8 cellular contexts compared by ENCODE assay signal in genomic region chr1:109193653-109194590, GRCh38. TPM values are rescaled to one million over a fixed set of nuclear protein-coding genes. Genes with fewer than 3 reads are reported as not detected.
A peak's percentile ranks its signal among the peaks of the same experiment; 100 is the strongest.
DNase-seq lines count a peak whose midpoint lies in the region; ATAC-seq and TF ChIP-seq lines count a peak whose summit lies in the region.

No MANE protein-coding gene starts in this region.

- no peaks in the 10 kb centered on the region for H3K9me3 ChIP-seq in ascending aorta

- H3K4me2 ChIP-seq in GM23338: no peak overlapping the region

- H3K36me3 ChIP-seq in GM23338 (ENCODE audit: insufficient read depth): no peaks in the 10 kb centered on the region
- no peaks in the 10 kb centered on the region for H3K36me3 ChIP-seq in ascending aorta

- no peak overlapping the region for H3K27ac ChIP-seq in GM23338 (ENCODE audit: low read depth)
- no peak overlapping the region for H3K27ac ChIP-seq in ascending aorta

- H3K27ac Mint-ChIP-seq in Calu3 (ENCODE audit: unreplicated experiment): no peak overlapping the region
- H3K27ac Mint-ChIP-seq in GM23338: no peak overlapping the region

- CTCF ChIA-PET in Calu3 (lab: Charles Lee): interaction anchor here (0.6 to 1.5 kb wide), 3 partner anchors 92 to 187 kb away, joined by 3 to 5 read pairs (median 4); no protein-coding TSS in a partner anchor

- no peaks in the 10 kb centered on the region for H3K9me2 ChIP-seq in GM23338 (ENCODE audit: insufficient read depth)

- H2AFZ ChIP-seq in GM23338: 0 out of 2 replicates have a peak overlapping the region, but pooled peaks have one; percentile 14

- no peaks in the 10 kb centered on the region for H3K27me3 Mint-ChIP-seq in Calu3 (ENCODE audit: unreplicated experiment)
- H3K27me3 Mint-ChIP-seq in GM23338 (ENCODE audit: insufficient read depth, low read depth, poor library complexity): peaks cover 4% of the 10 kb centered on the region
- no peaks in the 10 kb centered on the region for H3K27me3 Mint-ChIP-seq in activated T-cell treated with anti-CD3 and anti-CD28 coated beads, Interleukin-2, amount 50 U/mL, for 4 hours (ENCODE audit: low read depth)

- no peaks in the 10 kb centered on the region for H3K9me3 Mint-ChIP-seq in Calu3 (ENCODE audit: low read depth, unreplicated experiment)
- H3K9me3 Mint-ChIP-seq in GM23338: no peaks in the 10 kb centered on the region
- H3K9me3 Mint-ChIP-seq in activated T-cell treated with anti-CD3 and anti-CD28 coated beads, Interleukin-2, amount 50 U/mL, for 4 hours: no peaks in the 10 kb centered on the region

- ATAC-seq in GM23338: peak; percentile 69
- ATAC-seq in activated T-cell treated with anti-CD3 and anti-CD28 coated beads, Interleukin-2, amount 50 U/mL, for 4 hours: peak; percentile 55 to 59
- no peak for ATAC-seq in HG03439 (IDR thresholded peaks at IDR 0.05; ENCODE audit: unreplicated experiment)

- H3K4me3 ChIP-seq in GM23338 (no peak overlapping the region), ascending aorta (no peak overlapping the region)

- intact Hi-C loops in Calu3 (cut with micrococcal nuclease; ENCODE audit: unreplicated experiment) (loop anchor here (5.0 to 10.0 kb wide), 3 partner anchors 37 to 201 kb away; partner anchors contain the start of genes ELAPOR1 and SORT1), ascending aorta (cut with DNase I) (no loop called here)

- H3K4me1 ChIP-seq in GM23338 (ENCODE audit: insufficient read depth): no peaks in the 10 kb centered on the region
- H3K4me1 ChIP-seq in ascending aorta: peaks cover 3 to 11% of the 10 kb centered on the region in 2 donors

- no peaks in the 10 kb centered on the region for H3F3A ChIP-seq in GM23338 (replicated peaks; ENCODE audit: low read depth)

- peak; percentile 72 for TF ChIP-seq CTCF in Calu3 (IDR thresholded peaks at IDR 0.05; ENCODE audit: unreplicated experiment)
- peak; percentile 86 to 88 for TF ChIP-seq CTCF in GM23338 (conservative IDR thresholded peaks at IDR 0.05; ENCODE audit: low read depth in 2 of 2)
- no peak for TF ChIP-seq CTCF in ascending aorta (IDR thresholded peaks at IDR 0.05)

- H3K4me1 Mint-ChIP-seq in Calu3 (ENCODE audit: low read depth, unreplicated experiment) (peaks cover 18% of the 10 kb centered on the region), GM23338 (peaks cover 6% of the 10 kb centered on the region)
- peaks cover under 1% of the 10 kb centered on the region for H3K4me1 Mint-ChIP-seq in activated T-cell treated with anti-CD3 and anti-CD28 coated beads, Interleukin-2, amount 50 U/mL, for 4 hours (ENCODE audit: low read depth)

- H3K4me3 Mint-ChIP-seq in Calu3 (ENCODE audit: low read depth, unreplicated experiment): no peak overlapping the region
- H3K4me3 Mint-ChIP-seq in GM23338: no peak overlapping the region
- H3K4me3 Mint-ChIP-seq in activated T-cell treated with anti-CD3 and anti-CD28 coated beads, Interleukin-2, amount 50 U/mL, for 4 hours: no peak overlapping the region

- H3K79me2 ChIP-seq in GM23338 (replicated peaks; ENCODE audit: insufficient read depth): no peaks in the 10 kb centered on the region

- H3K36me3 Mint-ChIP-seq in Calu3 (ENCODE audit: insufficient read depth, unreplicated experiment) (no peaks in the 10 kb centered on the region), GM23338 (ENCODE audit: low read depth) (no peaks in the 10 kb centered on the region)
- peaks cover 11% of the 10 kb centered on the region for H3K36me3 Mint-ChIP-seq in activated T-cell treated with anti-CD3 and anti-CD28 coated beads, Interleukin-2, amount 50 U/mL, for 4 hours (ENCODE audit: insufficient read depth)

- peak; percentile 74 for DNase-seq in Calu3
- peak; percentile 69 for DNase-seq in GM23338 (ENCODE audit: low spot score)
- DNase-seq in NOMO-1 treated with dmso at 0.1 percent for 144 hours (lab: John Stamatoyannopoulos, UW; ENCODE audit: unreplicated experiment): peak; percentile 25
- DNase-seq in activated T-cell treated with anti-CD3 and anti-CD28 coated beads, Interleukin-2, amount 50 U/mL, for 4 hours: peak; percentile 45
- peak; percentile 41 for DNase-seq in hepatic stellate cell (ENCODE audit: low spot score)
- DNase-seq in stimulated activated CD4-positive, alpha-beta T cell treated with anti-CD3 and anti-CD28 coated beads, Interleukin-2, amount 100 ng/mL, for 4 hours (ENCODE audit: low read depth): peak; percentile 16
- no peak for DNase-seq in ascending aorta (ENCODE audit: low spot score in 2 of 2)

- H4K20me1 ChIP-seq in GM23338 (replicated peaks; ENCODE audit: insufficient read depth): no peaks in the 10 kb centered on the region

- H3K27me3 ChIP-seq in GM23338 (ENCODE audit: insufficient read depth) (no peaks in the 10 kb centered on the region), ascending aorta (no peaks in the 10 kb centered on the region)

- BruUV-seq in Calu3 (replicated peaks; lab: Mats Ljungman, UMichigan): no TSS peak

TF ChIP-seq in GM23338, 12 proteins besides CTCF, POLR2A, EP300 and RAD21:
- no peak for TF ChIP-seq NANOG (IDR thresholded peaks at IDR 0.05; ENCODE audit: borderline replicate concordance)
- no peak for TF ChIP-seq POLR2AphosphoS5 (IDR thresholded peaks at IDR 0.05; ENCODE audit: low read depth)
- no peak for TF ChIP-seq ZNF331 (CRISPR knock-in tag; IDR thresholded peaks at IDR 0.05; ENCODE audit: low read depth)
- no peak for TF ChIP-seq CREB1 (CRISPR knock-in tag; IDR thresholded peaks at IDR 0.05; ENCODE audit: low read depth)
- TF ChIP-seq STAT1 (IDR thresholded peaks at IDR 0.05; ENCODE audit: unreplicated experiment): no peak

RNA-seq across cellular contexts. Expression of gene SARS1, which starts 19.8 kb away (rescaled TPM):
- total RNA-seq in Calu3 (2022): 119 and 129 TPM in 2 replicates
- 166 and 168 TPM in 2 replicates for total RNA-seq in GM23338 (2014; rRNA removed; shearing (Covaris generic))
- polyA plus RNA-seq in GM23338 (2016; fragmentation: Nextera tagmentation; extraction: Ambion mirVana): 125 and 141 TPM in 2 replicates
- total RNA-seq in activated T-cell treated with anti-CD3 and anti-CD28 coated beads, Interleukin-2, amount 50 U/mL, for 4 hours: 100 to 1,000 TPM; 166 to 207 (median 201) TPM
- total RNA-seq in ascending aorta: 134 TPM

RNA-seq across cellular contexts. Expression of gene CELSR2, which starts 55.4 kb away (rescaled TPM):
- 5.1 and 5.3 TPM in 2 replicates for total RNA-seq in Calu3 (2022)
- total RNA-seq in GM23338 (2014; rRNA removed; shearing (Covaris generic)): 30.4 and 35.1 TPM in 2 replicates
- polyA plus RNA-seq in GM23338 (2016; fragmentation: Nextera tagmentation; extraction: Ambion mirVana): 11.1 and 11.2 TPM in 2 replicates
- total RNA-seq in activated T-cell treated with anti-CD3 and anti-CD28 coated beads, Interleukin-2, amount 50 U/mL, for 4 hours: 1 to 10 TPM; 1.4 to 2.2 (median 1.5) TPM
- 3.6 TPM for total RNA-seq in ascending aorta

Comparison
In these comparisons a context has a peak if more than half of its experiments do, and no peak if none do; other contexts are left out.
1. DNase-seq: peak in Calu3 (single experiment), GM23338 (single experiment), NOMO-1 treated with dmso at 0.1 percent for 144 hours (single experiment), activated T-cell treated with anti-CD3 and anti-CD28 coated beads, Interleukin-2, amount 50 U/mL, for 4 hours (single experiment), hepatic stellate cell (single experiment) and stimulated activated CD4-positive, alpha-beta T cell treated with anti-CD3 and anti-CD28 coated beads, Interleukin-2, amount 100 ng/mL, for 4 hours (single experiment); none in ascending aorta (0 of 2).
2. CTCF ChIP-seq: peak in Calu3 (single experiment) and GM23338 (2 of 2); none in ascending aorta (0 of 3).